In the genomic region with DNA sequence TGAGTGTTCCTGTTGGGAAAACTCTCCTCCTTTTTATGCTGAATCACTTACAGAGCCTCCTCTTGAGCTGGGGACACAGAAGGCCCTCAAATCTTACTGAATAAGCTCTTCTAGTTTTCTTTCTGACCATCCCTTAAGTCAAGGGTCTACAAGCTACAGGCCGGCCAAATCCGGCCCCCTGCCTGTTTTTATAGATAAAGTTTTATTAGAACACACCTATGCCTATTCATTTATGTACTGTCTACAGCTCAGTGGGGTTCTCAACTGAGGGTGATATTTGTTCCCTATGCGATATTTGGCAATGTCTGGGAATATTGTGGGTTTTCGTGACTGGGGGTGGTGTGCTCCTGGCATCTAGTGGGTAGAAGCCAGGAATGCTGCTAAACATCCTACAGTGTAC, we compare ENCODE assay signal across 10 cellular contexts. TPM values are rescaled to one million over a fixed set of nuclear protein-coding genes. Genes with fewer than 3 reads are reported as not detected.
DNase-seq lines count a peak whose midpoint lies in the region; TF ChIP-seq lines count a peak whose summit lies in the region.
"Had no signal": no experiment of that assay in that cellular context is flagged by ENCODE, and none has a peak within 500 bp of the region (broad histone marks: within the 10 kb centered on the region; RNA-seq: fewer than 3 reads in every experiment).

No MANE protein-coding gene starts in this region.

- peaks cover 70% of the 10 kb centered on the region for H3K4me1 ChIP-seq in ES-I3 (ENCODE audit: insufficient read depth, low read length)
- peaks cover 22 to 97% (median 40%) of the 10 kb centered on the region in 3 donors for H3K4me1 ChIP-seq in esophagus squamous epithelium
- peaks cover 0 to 98% (median 96%) of the 10 kb centered on the region in 4 donors for H3K4me1 ChIP-seq in sigmoid colon

- H3K27ac ChIP-seq in SU-DHL-6 (ENCODE audit: low read depth, low read length) (peak overlapping the region; percentile 13), esophagus squamous epithelium (peak overlapping the region in 3 of 4 donors; percentile 52 to 82 (median 70)), sigmoid colon (peak overlapping the region; percentile 64 to 99 (median 83))

- H3K36me3 ChIP-seq in ES-I3 (ENCODE audit: insufficient read depth, low read length), result no peaks in the 10 kb centered on the region
- no peaks in the 10 kb centered on the region for H3K36me3 ChIP-seq in SU-DHL-6 (ENCODE audit: low read length)
- H3K36me3 ChIP-seq in esophagus squamous epithelium, result peaks cover 0 to 4% (median 0%) of the 10 kb centered on the region in 3 donors
- H3K36me3 ChIP-seq in sigmoid colon, result no peaks in the 10 kb centered on the region

- no peak for TF ChIP-seq CTCF in SU-DHL-6 (IDR thresholded peaks at IDR 0.05; ENCODE audit: insufficient read depth, low read length, poor library complexity, severe bottlenecking)
- TF ChIP-seq CTCF in esophagus squamous epithelium (IDR thresholded peaks at IDR 0.05), result no peak
- no peak for TF ChIP-seq CTCF in sigmoid colon (IDR thresholded peaks at IDR 0.05)
- TF ChIP-seq CTCF in GM10266 (IDR thresholded peaks at IDR 0.05; ENCODE audit: control insufficient read depth, insufficient read depth, low read depth, missing control alignments), result no peak

- H3K9ac ChIP-seq in ES-I3 (ENCODE audit: low read depth, low read length) (peak overlapping the region; percentile 0; the same call in 1 of the 2 replicates), SU-DHL-6 (ENCODE audit: low read length) (no peak overlapping the region)

- peaks cover 36% of the 10 kb centered on the region for H3K79me2 ChIP-seq in SU-DHL-6 (ENCODE audit: insufficient read depth, low read length)

- intact Hi-C loops in esophagus squamous epithelium (cut with DNase I), result no loop called here
- intact Hi-C loops in sigmoid colon (cut with DNase I), result no loop called here

- no peak for TF ChIP-seq EP300 in sigmoid colon (IDR thresholded peaks at IDR 0.05)

- peak overlapping the region; percentile 5 for H3K4me2 ChIP-seq in SU-DHL-6 (ENCODE audit: low read depth, low read length, poor library complexity, severe bottlenecking)

- H3K9me2 ChIP-seq in SU-DHL-6 (replicated peaks; ENCODE audit: insufficient read depth, low read length), result no peaks in the 10 kb centered on the region

- no peaks in the 10 kb centered on the region for H4K20me1 ChIP-seq in SU-DHL-6 (ENCODE audit: low read depth, low read length)

- no peaks in the 10 kb centered on the region for H3K27me3 ChIP-seq in SU-DHL-6 (ENCODE audit: low read length)
- H3K27me3 ChIP-seq in esophagus squamous epithelium, result no peaks in the 10 kb centered on the region
- H3K27me3 ChIP-seq in sigmoid colon, result no peaks in the 10 kb centered on the region

- TF ChIP-seq POLR2A in esophagus squamous epithelium (IDR thresholded peaks at IDR 0.05) (no peak), sigmoid colon (IDR thresholded peaks at IDR 0.05) (no peak)

- H3K4me3 ChIP-seq in SU-DHL-6 (ENCODE audit: insufficient read depth, low read length, poor library complexity, severe bottlenecking) (no peak overlapping the region), esophagus squamous epithelium (no peak overlapping the region), sigmoid colon (no peak overlapping the region)

- H3K9me3 ChIP-seq in ES-I3 (ENCODE audit: control insufficient read depth, insufficient read depth, low read length) (no peaks in the 10 kb centered on the region), SU-DHL-6 (ENCODE audit: insufficient read depth, low read length) (no peaks in the 10 kb centered on the region), esophagus squamous epithelium (no peaks in the 10 kb centered on the region), sigmoid colon (no peaks in the 10 kb centered on the region)

- H3F3A ChIP-seq in SU-DHL-6 (ENCODE audit: insufficient read depth), result peaks cover 33% of the 10 kb centered on the region

- H2AFZ ChIP-seq in SU-DHL-6 (ENCODE audit: low read depth, low read length, severe bottlenecking), result no peak overlapping the region

- DNase-seq in esophagus squamous epithelium (lab: John Stamatoyannopoulos, UW) (no peak), sigmoid colon (no peak), retina (no peak), SIG-M5 (lab: John Stamatoyannopoulos, UW) (no peak), pons (ENCODE audit: low spot score) (no peak), GM10266 (ENCODE audit: extremely low spot score) (no peak)
- DNase-seq: DND-41, nephron progenitor cell had no signal

- 86 to 95% methylated on average over 4 of the region's 4 CpGs for WGBS in esophagus squamous epithelium, 2 donors
- WGBS in sigmoid colon, 2 donors, result 94% methylated on average over 4 of the region's 4 CpGs

RNA-seq across cellular contexts. Expression of gene CDC42EP3, which starts 14.0 kb away (rescaled TPM):
- total RNA-seq in esophagus squamous epithelium, result 10 to 100 TPM in 2 of 4 donors, 1 to 10 TPM in 1, under 1 TPM in 1; 0.57 to 16.2 (median 9.9) TPM
- 10 to 100 TPM; 41.1 to 84.5 (median 44.8) TPM for total RNA-seq in sigmoid colon
- polyA plus RNA-seq in sigmoid colon, result 10 to 100 TPM; 10.9 to 20.4 (median 11.8) TPM

Comparison
In these comparisons a context has a peak if more than half of its experiments do, and no peak if none do; other contexts are left out.
1. H3K27ac ChIP-seq: peak in every context shown above with its lines; median percentile 83 in sigmoid colon; 70 in esophagus squamous epithelium; 13 in SU-DHL-6.